ENCODE assay signal across 1 cellular context in genomic region chr10:50624154-50624865, GRCh38.
TF ChIP-seq lines count a peak whose summit lies in the region.

No MANE protein-coding gene starts in this region.

TF ChIP-seq in GM12878, 131 proteins besides CTCF, POLR2A, EP300 and RAD21 (continued from another document and continues in another):
- 0 out of 2 replicates have a peak, but pooled peaks have one; percentile 34 for TF ChIP-seq SMAD5 (IDR thresholded peaks at IDR 0.05; ENCODE audit: low read depth)
- no peak for TF ChIP-seq NFXL1 (IDR thresholded peaks at IDR 0.05; ENCODE audit: borderline replicate concordance)
- TF ChIP-seq STAT3 (IDR thresholded peaks at IDR 0.05; ENCODE audit: low read depth, low read length), result no peak
- TF ChIP-seq, protein P1, sequence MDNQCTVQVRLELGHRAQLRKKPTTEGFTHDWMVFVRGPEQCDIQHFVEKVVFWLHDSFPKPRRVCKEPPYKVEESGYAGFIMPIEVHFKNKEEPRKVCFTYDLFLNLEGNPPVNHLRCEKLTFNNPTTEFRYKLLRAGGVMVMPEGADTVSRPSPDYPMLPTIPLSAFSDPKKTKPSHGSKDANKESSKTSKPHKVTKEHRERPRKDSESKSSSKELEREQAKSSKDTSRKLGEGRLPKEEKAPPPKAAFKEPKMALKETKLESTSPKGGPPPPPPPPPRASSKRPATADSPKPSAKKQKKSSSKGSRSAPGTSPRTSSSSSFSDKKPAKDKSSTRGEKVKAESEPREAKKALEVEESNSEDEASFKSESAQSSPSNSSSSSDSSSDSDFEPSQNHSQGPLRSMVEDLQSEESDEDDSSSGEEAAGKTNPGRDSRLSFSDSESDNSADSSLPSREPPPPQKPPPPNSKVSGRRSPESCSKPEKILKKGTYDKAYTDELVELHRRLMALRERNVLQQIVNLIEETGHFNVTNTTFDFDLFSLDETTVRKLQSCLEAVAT (IDR thresholded peaks at IDR 0.05), result peak; percentile 79
- TF ChIP-seq, protein P2, sequence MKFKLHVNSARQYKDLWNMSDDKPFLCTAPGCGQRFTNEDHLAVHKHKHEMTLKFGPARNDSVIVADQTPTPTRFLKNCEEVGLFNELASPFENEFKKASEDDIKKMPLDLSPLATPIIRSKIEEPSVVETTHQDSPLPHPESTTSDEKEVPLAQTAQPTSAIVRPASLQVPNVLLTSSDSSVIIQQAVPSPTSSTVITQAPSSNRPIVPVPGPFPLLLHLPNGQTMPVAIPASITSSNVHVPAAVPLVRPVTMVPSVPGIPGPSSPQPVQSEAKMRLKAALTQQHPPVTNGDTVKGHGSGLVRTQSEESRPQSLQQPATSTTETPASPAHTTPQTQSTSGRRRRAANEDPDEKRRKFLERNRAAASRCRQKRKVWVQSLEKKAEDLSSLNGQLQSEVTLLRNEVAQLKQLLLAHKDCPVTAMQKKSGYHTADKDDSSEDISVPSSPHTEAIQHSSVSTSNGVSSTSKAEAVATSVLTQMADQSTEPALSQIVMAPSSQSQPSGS (IDR thresholded peaks at IDR 0.05; ENCODE audit: low read length), result no peak; the same call in 1 of the 2 replicates
- TF ChIP-seq, protein P3, sequence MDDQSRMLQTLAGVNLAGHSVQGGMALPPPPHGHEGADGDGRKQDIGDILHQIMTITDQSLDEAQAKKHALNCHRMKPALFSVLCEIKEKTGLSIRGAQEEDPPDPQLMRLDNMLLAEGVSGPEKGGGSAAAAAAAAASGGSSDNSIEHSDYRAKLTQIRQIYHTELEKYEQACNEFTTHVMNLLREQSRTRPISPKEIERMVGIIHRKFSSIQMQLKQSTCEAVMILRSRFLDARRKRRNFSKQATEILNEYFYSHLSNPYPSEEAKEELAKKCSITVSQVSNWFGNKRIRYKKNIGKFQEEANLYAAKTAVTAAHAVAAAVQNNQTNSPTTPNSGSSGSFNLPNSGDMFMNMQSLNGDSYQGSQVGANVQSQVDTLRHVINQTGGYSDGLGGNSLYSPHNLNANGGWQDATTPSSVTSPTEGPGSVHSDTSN (IDR thresholded peaks at IDR 0.05; ENCODE audit: insufficient replicate concordance, low read depth, low read length), result no peak
- peak; percentile 41; the same call in 1 of the 2 replicates for TF ChIP-seq PAX5 (IDR thresholded peaks at IDR 0.05; ENCODE audit: borderline replicate concordance, low read depth, low read length)
- peak; percentile 82 for TF ChIP-seq RELA (IDR thresholded peaks at IDR 0.05; ENCODE audit: borderline replicate concordance, partially characterized antibody)
- TF ChIP-seq TCF7 (IDR thresholded peaks at IDR 0.05; ENCODE audit: borderline replicate concordance), result no peak
- TF ChIP-seq, protein P4, sequence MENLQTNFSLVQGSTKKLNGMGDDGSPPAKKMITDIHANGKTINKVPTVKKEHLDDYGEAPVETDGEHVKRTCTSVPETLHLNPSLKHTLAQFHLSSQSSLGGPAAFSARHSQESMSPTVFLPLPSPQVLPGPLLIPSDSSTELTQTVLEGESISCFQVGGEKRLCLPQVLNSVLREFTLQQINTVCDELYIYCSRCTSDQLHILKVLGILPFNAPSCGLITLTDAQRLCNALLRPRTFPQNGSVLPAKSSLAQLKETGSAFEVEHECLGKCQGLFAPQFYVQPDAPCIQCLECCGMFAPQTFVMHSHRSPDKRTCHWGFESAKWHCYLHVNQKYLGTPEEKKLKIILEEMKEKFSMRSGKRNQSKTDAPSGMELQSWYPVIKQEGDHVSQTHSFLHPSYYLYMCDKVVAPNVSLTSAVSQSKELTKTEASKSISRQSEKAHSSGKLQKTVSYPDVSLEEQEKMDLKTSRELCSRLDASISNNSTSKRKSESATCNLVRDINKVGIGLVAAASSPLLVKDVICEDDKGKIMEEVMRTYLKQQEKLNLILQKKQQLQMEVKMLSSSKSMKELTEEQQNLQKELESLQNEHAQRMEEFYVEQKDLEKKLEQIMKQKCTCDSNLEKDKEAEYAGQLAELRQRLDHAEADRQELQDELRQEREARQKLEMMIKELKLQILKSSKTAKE (IDR thresholded peaks at IDR 0.05; ENCODE audit: low read depth, poor library complexity, severe bottlenecking), result peak; percentile 79
- TF ChIP-seq, protein P5, sequence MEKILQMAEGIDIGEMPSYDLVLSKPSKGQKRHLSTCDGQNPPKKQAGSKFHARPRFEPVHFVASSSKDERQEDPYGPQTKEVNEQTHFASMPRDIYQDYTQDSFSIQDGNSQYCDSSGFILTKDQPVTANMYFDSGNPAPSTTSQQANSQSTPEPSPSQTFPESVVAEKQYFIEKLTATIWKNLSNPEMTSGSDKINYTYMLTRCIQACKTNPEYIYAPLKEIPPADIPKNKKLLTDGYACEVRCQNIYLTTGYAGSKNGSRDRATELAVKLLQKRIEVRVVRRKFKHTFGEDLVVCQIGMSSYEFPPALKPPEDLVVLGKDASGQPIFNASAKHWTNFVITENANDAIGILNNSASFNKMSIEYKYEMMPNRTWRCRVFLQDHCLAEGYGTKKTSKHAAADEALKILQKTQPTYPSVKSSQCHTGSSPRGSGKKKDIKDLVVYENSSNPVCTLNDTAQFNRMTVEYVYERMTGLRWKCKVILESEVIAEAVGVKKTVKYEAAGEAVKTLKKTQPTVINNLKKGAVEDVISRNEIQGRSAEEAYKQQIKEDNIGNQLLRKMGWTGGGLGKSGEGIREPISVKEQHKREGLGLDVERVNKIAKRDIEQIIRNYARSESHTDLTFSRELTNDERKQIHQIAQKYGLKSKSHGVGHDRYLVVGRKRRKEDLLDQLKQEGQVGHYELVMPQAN (conservative IDR thresholded peaks at IDR 0.05), result peak; percentile 92
- TF ChIP-seq ZBTB11 (CRISPR knock-in tag; IDR thresholded peaks at IDR 0.05), result no peak; the same call in 1 of the 2 replicates
- peak; percentile 53 for TF ChIP-seq SMAD1 (IDR thresholded peaks at IDR 0.05; ENCODE audit: low read depth, partially characterized antibody)
- TF ChIP-seq HDAC2 (IDR thresholded peaks at IDR 0.05), result no peak
- peak; percentile 71 to 83 for TF ChIP-seq IKZF2 (IDR thresholded peaks at IDR 0.05)
- TF ChIP-seq MEF2B (IDR thresholded peaks at IDR 0.05; ENCODE audit: partially characterized antibody, poor library complexity, severe bottlenecking), result peak; percentile 94
- TF ChIP-seq, protein P6, sequence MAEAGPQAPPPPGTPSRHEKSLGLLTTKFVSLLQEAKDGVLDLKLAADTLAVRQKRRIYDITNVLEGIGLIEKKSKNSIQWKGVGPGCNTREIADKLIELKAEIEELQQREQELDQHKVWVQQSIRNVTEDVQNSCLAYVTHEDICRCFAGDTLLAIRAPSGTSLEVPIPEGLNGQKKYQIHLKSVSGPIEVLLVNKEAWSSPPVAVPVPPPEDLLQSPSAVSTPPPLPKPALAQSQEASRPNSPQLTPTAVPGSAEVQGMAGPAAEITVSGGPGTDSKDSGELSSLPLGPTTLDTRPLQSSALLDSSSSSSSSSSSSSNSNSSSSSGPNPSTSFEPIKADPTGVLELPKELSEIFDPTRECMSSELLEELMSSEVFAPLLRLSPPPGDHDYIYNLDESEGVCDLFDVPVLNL (IDR thresholded peaks at IDR 0.05; ENCODE audit: low read depth, low read length), result no peak
- TF ChIP-seq ATF7 (IDR thresholded peaks at IDR 0.05; ENCODE audit: low read depth), result peak; percentile 37; the same call in 1 of the 2 replicates
- 0 out of 2 replicates have a peak, but pooled peaks have one; percentile 13 for TF ChIP-seq BMI1 (IDR thresholded peaks at IDR 0.05; ENCODE audit: borderline replicate concordance)
- TF ChIP-seq SIN3A (IDR thresholded peaks at IDR 0.05; ENCODE audit: low read depth, low read length), result peak; percentile 47; the same call in 1 of the 2 replicates
- TF ChIP-seq, protein P7, sequence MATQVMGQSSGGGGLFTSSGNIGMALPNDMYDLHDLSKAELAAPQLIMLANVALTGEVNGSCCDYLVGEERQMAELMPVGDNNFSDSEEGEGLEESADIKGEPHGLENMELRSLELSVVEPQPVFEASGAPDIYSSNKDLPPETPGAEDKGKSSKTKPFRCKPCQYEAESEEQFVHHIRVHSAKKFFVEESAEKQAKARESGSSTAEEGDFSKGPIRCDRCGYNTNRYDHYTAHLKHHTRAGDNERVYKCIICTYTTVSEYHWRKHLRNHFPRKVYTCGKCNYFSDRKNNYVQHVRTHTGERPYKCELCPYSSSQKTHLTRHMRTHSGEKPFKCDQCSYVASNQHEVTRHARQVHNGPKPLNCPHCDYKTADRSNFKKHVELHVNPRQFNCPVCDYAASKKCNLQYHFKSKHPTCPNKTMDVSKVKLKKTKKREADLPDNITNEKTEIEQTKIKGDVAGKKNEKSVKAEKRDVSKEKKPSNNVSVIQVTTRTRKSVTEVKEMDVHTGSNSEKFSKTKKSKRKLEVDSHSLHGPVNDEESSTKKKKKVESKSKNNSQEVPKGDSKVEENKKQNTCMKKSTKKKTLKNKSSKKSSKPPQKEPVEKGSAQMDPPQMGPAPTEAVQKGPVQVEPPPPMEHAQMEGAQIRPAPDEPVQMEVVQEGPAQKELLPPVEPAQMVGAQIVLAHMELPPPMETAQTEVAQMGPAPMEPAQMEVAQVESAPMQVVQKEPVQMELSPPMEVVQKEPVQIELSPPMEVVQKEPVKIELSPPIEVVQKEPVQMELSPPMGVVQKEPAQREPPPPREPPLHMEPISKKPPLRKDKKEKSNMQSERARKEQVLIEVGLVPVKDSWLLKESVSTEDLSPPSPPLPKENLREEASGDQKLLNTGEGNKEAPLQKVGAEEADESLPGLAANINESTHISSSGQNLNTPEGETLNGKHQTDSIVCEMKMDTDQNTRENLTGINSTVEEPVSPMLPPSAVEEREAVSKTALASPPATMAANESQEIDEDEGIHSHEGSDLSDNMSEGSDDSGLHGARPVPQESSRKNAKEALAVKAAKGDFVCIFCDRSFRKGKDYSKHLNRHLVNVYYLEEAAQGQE (IDR thresholded peaks at IDR 0.05; ENCODE audit: low read depth, low read length), result no peak
- no peak for TF ChIP-seq NFIC (IDR thresholded peaks at IDR 0.05; ENCODE audit: low read depth, low read length)
- TF ChIP-seq, protein P8, sequence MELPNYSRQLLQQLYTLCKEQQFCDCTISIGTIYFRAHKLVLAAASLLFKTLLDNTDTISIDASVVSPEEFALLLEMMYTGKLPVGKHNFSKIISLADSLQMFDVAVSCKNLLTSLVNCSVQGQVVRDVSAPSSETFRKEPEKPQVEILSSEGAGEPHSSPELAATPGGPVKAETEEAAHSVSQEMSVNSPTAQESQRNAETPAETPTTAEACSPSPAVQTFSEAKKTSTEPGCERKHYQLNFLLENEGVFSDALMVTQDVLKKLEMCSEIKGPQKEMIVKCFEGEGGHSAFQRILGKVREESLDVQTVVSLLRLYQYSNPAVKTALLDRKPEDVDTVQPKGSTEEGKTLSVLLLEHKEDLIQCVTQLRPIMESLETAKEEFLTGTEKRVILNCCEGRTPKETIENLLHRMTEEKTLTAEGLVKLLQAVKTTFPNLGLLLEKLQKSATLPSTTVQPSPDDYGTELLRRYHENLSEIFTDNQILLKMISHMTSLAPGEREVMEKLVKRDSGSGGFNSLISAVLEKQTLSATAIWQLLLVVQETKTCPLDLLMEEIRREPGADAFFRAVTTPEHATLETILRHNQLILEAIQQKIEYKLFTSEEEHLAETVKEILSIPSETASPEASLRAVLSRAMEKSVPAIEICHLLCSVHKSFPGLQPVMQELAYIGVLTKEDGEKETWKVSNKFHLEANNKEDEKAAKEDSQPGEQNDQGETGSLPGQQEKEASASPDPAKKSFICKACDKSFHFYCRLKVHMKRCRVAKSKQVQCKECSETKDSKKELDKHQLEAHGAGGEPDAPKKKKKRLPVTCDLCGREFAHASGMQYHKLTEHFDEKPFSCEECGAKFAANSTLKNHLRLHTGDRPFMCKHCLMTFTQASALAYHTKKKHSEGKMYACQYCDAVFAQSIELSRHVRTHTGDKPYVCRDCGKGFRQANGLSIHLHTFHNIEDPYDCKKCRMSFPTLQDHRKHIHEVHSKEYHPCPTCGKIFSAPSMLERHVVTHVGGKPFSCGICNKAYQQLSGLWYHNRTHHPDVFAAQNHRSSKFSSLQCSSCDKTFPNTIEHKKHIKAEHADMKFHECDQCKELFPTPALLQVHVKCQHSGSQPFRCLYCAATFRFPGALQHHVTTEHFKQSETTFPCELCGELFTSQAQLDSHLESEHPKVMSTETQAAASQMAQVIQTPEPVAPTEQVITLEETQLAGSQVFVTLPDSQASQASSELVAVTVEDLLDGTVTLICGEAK (IDR thresholded peaks at IDR 0.05; ENCODE audit: borderline replicate concordance), result peak; percentile 46; the same call in 1 of the 2 replicates
